In the genomic region with DNA sequence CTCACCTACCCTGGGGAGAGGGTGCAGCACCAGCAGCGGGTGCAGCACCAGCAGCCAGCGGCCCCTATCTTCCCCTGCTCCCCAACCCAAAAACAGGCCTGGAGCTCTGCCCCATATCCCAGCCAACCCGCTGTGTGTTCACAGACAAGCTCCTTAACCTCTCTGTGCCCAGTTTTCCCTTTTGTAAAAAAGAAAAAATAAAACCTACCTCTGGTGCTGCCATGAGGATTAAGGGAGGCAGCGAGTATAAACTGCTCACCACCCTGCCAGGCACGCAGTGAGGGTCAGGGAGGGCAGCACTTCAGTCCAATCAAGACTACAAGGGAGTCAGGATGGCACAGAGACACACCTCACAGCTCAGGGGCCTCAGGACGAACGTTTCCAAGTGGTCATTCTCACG, we compare ENCODE assay signal across 24 cellular contexts.
DNase-seq lines count a peak whose midpoint lies in the region; ATAC-seq and TF ChIP-seq lines count a peak whose summit lies in the region.
"Had no signal": no experiment of that assay in that cellular context is flagged by ENCODE, and none has a peak within 500 bp of the region (broad histone marks: within the 10 kb centered on the region; RNA-seq: fewer than 3 reads in every experiment).

No MANE protein-coding gene starts in this region.

- no peaks in the 10 kb centered on the region for H3K27me3 Mint-ChIP-seq in WTC11 (ENCODE audit: low read depth)

- H3K9me3 ChIP-seq in BLaER1, result no peaks in the 10 kb centered on the region
- no peaks in the 10 kb centered on the region for H3K9me3 ChIP-seq in HEK293 (ENCODE audit: control insufficient read depth, insufficient read depth, low read depth, low read length)
- no peaks in the 10 kb centered on the region for H3K9me3 ChIP-seq in osteoblast (ENCODE audit: low read depth, low read length)
- H3K9me3 ChIP-seq in esophagus muscularis mucosa, result no peaks in the 10 kb centered on the region
- H3K9me3 ChIP-seq in ovary, result no peaks in the 10 kb centered on the region
- H3K9me3 ChIP-seq: A549, BE2C, Caco-2 had no signal

- POLR2A ChIA-PET in HEK293 (lab: Yijun Ruan, JAX), result no interaction called here
- POLR2A ChIA-PET in WTC11 (lab: Charles Lee), result no interaction called here

- no peaks in the 10 kb centered on the region for H3K36me3 Mint-ChIP-seq in WTC11
- H3K36me3 Mint-ChIP-seq: CD4-positive, CD25-positive, alpha-beta regulatory T cell; CD8-positive, alpha-beta T cell had no signal

- no peak overlapping the region for H3K4me3 ChIP-seq in BLaER1
- H3K4me3 ChIP-seq in HEK293 (ENCODE audit: low read depth, low read length), result no peak overlapping the region
- H3K4me3 ChIP-seq in osteoblast (ENCODE audit: insufficient read depth, low read length), result no peak overlapping the region
- H3K4me3 ChIP-seq in esophagus muscularis mucosa, result no peak overlapping the region
- H3K4me3 ChIP-seq in ovary, result no peak overlapping the region
- H3K4me3 ChIP-seq: A549, GM12878, GM23338 had no signal

- DNase-seq in WTC11 (ENCODE audit: low spot score), result no peak
- DNase-seq in osteoblast (ENCODE audit: insufficient read length, low spot score, missing footprints), result peak; percentile 79
- DNase-seq in NCI-H1105 (lab: John Stamatoyannopoulos, UW), result no peak
- no peak for DNase-seq in esophagus muscularis mucosa (ENCODE audit: extremely low spot score)
- DNase-seq in ovary, result no peak
- DNase-seq: 8988T; ACHN; AML-193; BE2C; Caco-2; CD4-positive, CD25-positive, alpha-beta regulatory T cell; CD8-positive, alpha-beta T cell; DMS153; EL; GDM1; H9; HFFc6 had no signal

- peaks cover 15% of the 10 kb centered on the region for H3K4me1 Mint-ChIP-seq in WTC11
- H3K4me1 Mint-ChIP-seq: CD4-positive, CD25-positive, alpha-beta regulatory T cell had no signal

- H3K36me3 ChIP-seq in BLaER1 (no peaks in the 10 kb centered on the region), HEK293 (ENCODE audit: control insufficient read depth in 2 of 2, insufficient read depth in 1 of 2, low read length in 2 of 2) (no peaks in the 10 kb centered on the region), osteoblast (ENCODE audit: insufficient read depth, low read length) (no peaks in the 10 kb centered on the region), esophagus muscularis mucosa (no peaks in the 10 kb centered on the region), ovary (no peaks in the 10 kb centered on the region)
- H3K36me3 ChIP-seq: BE2C had no signal

- H3K9ac ChIP-seq in BLaER1, result no peak overlapping the region

- TF ChIP-seq CTCF in HEK293 (tag by site-specific recombination; IDR thresholded peaks at IDR 0.05) (no peak), WTC11 (IDR thresholded peaks at IDR 0.05) (no peak), osteoblast (IDR thresholded peaks at IDR 0.05; ENCODE audit: extremely low read depth, low read depth, low read length) (no peak), esophagus muscularis mucosa (IDR thresholded peaks at IDR 0.05) (no peak), ovary (IDR thresholded peaks at IDR 0.05) (no peak)

- 67% methylated on average over 7 of the region's 8 CpGs for WGBS in esophagus muscularis mucosa
- WGBS in ovary, 3 donors, result 51 to 59% (median 55%) methylated on average over 8 of the region's 8 CpGs

- H3K79me2 ChIP-seq in osteoblast (ENCODE audit: insufficient read depth, low read length), result no peaks in the 10 kb centered on the region

- H2AFZ ChIP-seq in osteoblast (ENCODE audit: low read length), result no peak overlapping the region
- H2AFZ ChIP-seq: GM23338 had no signal

- intact Hi-C loops in esophagus muscularis mucosa (cut with DNase I) (no loop called here), ovary (cut with DNase I) (loop anchor here in 1 of 4 donors (1.0 kb wide), 1 partner anchor 19 kb away; no protein-coding TSS in a partner anchor)

- H3K4me1 ChIP-seq in BLaER1 (peaks cover 70% of the 10 kb centered on the region), HEK293 (ENCODE audit: control insufficient read depth, insufficient read depth, low read length) (no peaks in the 10 kb centered on the region), osteoblast (ENCODE audit: insufficient read depth, low read length) (no peaks in the 10 kb centered on the region), esophagus muscularis mucosa (peaks cover 0 to 10% (median 0%) of the 10 kb centered on the region in 4 donors), ovary (ENCODE audit: insufficient read depth) (no peaks in the 10 kb centered on the region)
- H3K4me1 ChIP-seq: BE2C, Caco-2 had no signal

- no peak for ATAC-seq in WTC11
- ATAC-seq: A549; CD8-positive, alpha-beta T cell; GM12878; GM23338; HCT116 had no signal

- no peak for TF ChIP-seq POLR2A in esophagus muscularis mucosa (IDR thresholded peaks at IDR 0.05; ENCODE audit: low read depth)
- no peak for TF ChIP-seq POLR2A in ovary (IDR thresholded peaks at IDR 0.05)

- no peak overlapping the region; the same call in 1 of the 2 replicates for H3K27ac ChIP-seq in BLaER1
- no peak overlapping the region for H3K27ac ChIP-seq in HEK293 (ENCODE audit: extremely low read depth, low read depth, low read length)
- H3K27ac ChIP-seq in osteoblast (ENCODE audit: low read depth, low read length), result no peak overlapping the region
- H3K27ac ChIP-seq in esophagus muscularis mucosa (replicated peaks in 1 of 4), result no peak overlapping the region
- H3K27ac ChIP-seq in ovary, result no peak overlapping the region
- H3K27ac ChIP-seq: A549, C4-2B had no signal

- H3K4me2 ChIP-seq in BLaER1, result peak overlapping the region; percentile 7
- H3K4me2 ChIP-seq in osteoblast (ENCODE audit: insufficient read depth, low read length), result no peak overlapping the region
- H3K4me2 ChIP-seq: A549, GM23338 had no signal

- CTCF ChIA-PET in HEK293 (lab: Yijun Ruan, JAX) (interaction anchor here (0.6 kb wide), 1 partner anchor 35 kb away, joined by 3 read pairs; no protein-coding TSS in a partner anchor), WTC11 (lab: Charles Lee) (interaction anchor here (1.3 to 1.5 kb wide), 5 partner anchors 15 to 165 kb away, joined by 3 to 5 read pairs (median 4); no protein-coding TSS in a partner anchor)

- no peaks in the 10 kb centered on the region for H3K9me3 Mint-ChIP-seq in WTC11
- H3K9me3 Mint-ChIP-seq: CD8-positive, alpha-beta T cell; GM23338; H9; HFFc6 had no signal

- no peaks in the 10 kb centered on the region for H4K20me1 ChIP-seq in BLaER1
- no peaks in the 10 kb centered on the region for H4K20me1 ChIP-seq in osteoblast (ENCODE audit: insufficient read depth, low read length)

- no peak for TF ChIP-seq EP300 in esophagus muscularis mucosa (IDR thresholded peaks at IDR 0.05)
- TF ChIP-seq EP300 in ovary (IDR thresholded peaks at IDR 0.05), result no peak

- H3K27ac Mint-ChIP-seq in WTC11, result peak overlapping the region; percentile 54; the same call in 1 of the 2 replicates
- H3K27ac Mint-ChIP-seq: CD4-positive, CD25-positive, alpha-beta regulatory T cell; CD8-positive, alpha-beta T cell; GM23338; HFFc6 had no signal

- H3K4me3 Mint-ChIP-seq in WTC11, result no peak overlapping the region
- H3K4me3 Mint-ChIP-seq: CD4-positive, CD25-positive, alpha-beta regulatory T cell; CD8-positive, alpha-beta T cell; GM23338; H9; HFFc6 had no signal

- H3K27me3 ChIP-seq in BLaER1 (no peaks in the 10 kb centered on the region), osteoblast (ENCODE audit: insufficient read depth, low read length) (peaks cover 5% of the 10 kb centered on the region), esophagus muscularis mucosa (peaks cover 0 to 31% (median 0%) of the 10 kb centered on the region in 4 donors), ovary (no peaks in the 10 kb centered on the region)
- H3K27me3 ChIP-seq: BE2C had no signal

TF ChIP-seq in HEK293, 187 proteins besides CTCF, POLR2A, EP300 and RAD21:
- TF ChIP-seq KLF16 (tag by site-specific recombination; IDR thresholded peaks at IDR 0.05) (no peak), ZNF768 (tag by site-specific recombination; IDR thresholded peaks at IDR 0.05) (0 out of 2 replicates have a peak, but pooled peaks have one; percentile 51), ZNF501 (tag by site-specific recombination; IDR thresholded peaks at IDR 0.05) (no peak)

TF ChIP-seq in WTC11, 78 proteins besides CTCF, POLR2A, EP300 and RAD21 (continues in another document):
- TF ChIP-seq JUN (CRISPR knock-in tag; IDR thresholded peaks at IDR 0.05) (no peak), ZNF121 (CRISPR knock-in tag; IDR thresholded peaks at IDR 0.05) (no peak), EMX1 (CRISPR knock-in tag; IDR thresholded peaks at IDR 0.05) (no peak), CREM (CRISPR knock-in tag; IDR thresholded peaks at IDR 0.05) (no peak), TP53 (CRISPR knock-in tag; IDR thresholded peaks at IDR 0.05) (no peak), ESRRA (CRISPR knock-in tag; IDR thresholded peaks at IDR 0.05; ENCODE audit: borderline replicate concordance) (no peak)
- TF ChIP-seq, protein P1, sequence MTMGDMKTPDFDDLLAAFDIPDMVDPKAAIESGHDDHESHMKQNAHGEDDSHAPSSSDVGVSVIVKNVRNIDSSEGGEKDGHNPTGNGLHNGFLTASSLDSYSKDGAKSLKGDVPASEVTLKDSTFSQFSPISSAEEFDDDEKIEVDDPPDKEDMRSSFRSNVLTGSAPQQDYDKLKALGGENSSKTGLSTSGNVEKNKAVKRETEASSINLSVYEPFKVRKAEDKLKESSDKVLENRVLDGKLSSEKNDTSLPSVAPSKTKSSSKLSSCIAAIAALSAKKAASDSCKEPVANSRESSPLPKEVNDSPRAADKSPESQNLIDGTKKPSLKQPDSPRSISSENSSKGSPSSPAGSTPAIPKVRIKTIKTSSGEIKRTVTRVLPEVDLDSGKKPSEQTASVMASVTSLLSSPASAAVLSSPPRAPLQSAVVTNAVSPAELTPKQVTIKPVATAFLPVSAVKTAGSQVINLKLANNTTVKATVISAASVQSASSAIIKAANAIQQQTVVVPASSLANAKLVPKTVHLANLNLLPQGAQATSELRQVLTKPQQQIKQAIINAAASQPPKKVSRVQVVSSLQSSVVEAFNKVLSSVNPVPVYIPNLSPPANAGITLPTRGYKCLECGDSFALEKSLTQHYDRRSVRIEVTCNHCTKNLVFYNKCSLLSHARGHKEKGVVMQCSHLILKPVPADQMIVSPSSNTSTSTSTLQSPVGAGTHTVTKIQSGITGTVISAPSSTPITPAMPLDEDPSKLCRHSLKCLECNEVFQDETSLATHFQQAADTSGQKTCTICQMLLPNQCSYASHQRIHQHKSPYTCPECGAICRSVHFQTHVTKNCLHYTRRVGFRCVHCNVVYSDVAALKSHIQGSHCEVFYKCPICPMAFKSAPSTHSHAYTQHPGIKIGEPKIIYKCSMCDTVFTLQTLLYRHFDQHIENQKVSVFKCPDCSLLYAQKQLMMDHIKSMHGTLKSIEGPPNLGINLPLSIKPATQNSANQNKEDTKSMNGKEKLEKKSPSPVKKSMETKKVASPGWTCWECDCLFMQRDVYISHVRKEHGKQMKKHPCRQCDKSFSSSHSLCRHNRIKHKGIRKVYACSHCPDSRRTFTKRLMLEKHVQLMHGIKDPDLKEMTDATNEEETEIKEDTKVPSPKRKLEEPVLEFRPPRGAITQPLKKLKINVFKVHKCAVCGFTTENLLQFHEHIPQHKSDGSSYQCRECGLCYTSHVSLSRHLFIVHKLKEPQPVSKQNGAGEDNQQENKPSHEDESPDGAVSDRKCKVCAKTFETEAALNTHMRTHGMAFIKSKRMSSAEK (CRISPR knock-in tag; IDR thresholded peaks at IDR 0.05; ENCODE audit: borderline replicate concordance), result no peak
